In the genomic region with DNA sequence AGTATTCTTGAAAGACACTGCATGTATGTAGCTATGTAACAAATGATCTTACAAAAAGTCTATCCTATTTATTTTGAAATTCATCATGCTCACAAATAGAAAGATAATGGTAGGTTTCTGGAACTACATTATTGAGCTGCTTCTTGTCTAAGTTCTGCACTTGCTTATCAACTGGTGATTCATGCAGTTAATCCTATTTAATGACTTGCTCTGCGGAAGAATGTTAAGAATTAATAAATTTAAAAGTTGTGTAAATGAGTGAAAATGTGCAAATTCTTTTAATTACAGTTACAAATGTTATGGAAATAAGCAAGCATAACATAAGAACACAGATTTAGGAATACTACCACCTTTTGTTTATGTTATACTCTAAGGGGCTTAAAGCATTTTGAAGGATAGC, we compare ENCODE assay signal across 21 cellular contexts.
A peak's percentile ranks its signal among the peaks of the same experiment; 100 is the strongest.
DNase-seq lines count a peak whose midpoint lies in the region; FAIRE-seq and TF ChIP-seq lines count a peak whose summit lies in the region.
"Had no signal": no experiment of that assay in that cellular context is flagged by ENCODE, and none has a peak within 500 bp of the region (broad histone marks: within the 10 kb centered on the region; RNA-seq: fewer than 3 reads in every experiment).

No MANE protein-coding gene starts in this region.

- no peaks in the 10 kb centered on the region for H3K79me2 ChIP-seq in hepatocyte
- no peaks in the 10 kb centered on the region for H3K79me2 ChIP-seq in smooth muscle cell (ENCODE audit: low read depth)

- H3K27me3 ChIP-seq in A673 (replicated peaks; ENCODE audit: insufficient read depth, low read depth, low read length, poor library complexity) (peaks cover 4% of the 10 kb centered on the region), hepatocyte (no peaks in the 10 kb centered on the region), smooth muscle cell (ENCODE audit: low read depth) (no peaks in the 10 kb centered on the region)
- H3K27me3 ChIP-seq: BE2C had no signal

- H2AFZ ChIP-seq in hepatocyte (no peak overlapping the region), smooth muscle cell (ENCODE audit: low read depth) (no peak overlapping the region)
- H2AFZ ChIP-seq: GM23338 had no signal

- H3K4me2 ChIP-seq in hepatocyte (peak overlapping the region; percentile 15), smooth muscle cell (peak overlapping the region; percentile 65)
- H3K4me2 ChIP-seq: GM23338 had no signal

- WGBS in hepatocyte (ENCODE audit: low lambda C conversion rate, missing lambda C conversion rate), result 19% methylated on average over 1 of the region's 1 CpG
- WGBS in smooth muscle cell (ENCODE audit: low lambda C conversion rate), result 7% methylated on average over 1 of the region's 1 CpG

- H4K20me1 ChIP-seq in hepatocyte (ENCODE audit: insufficient read depth, poor library complexity, severe bottlenecking) (no peaks in the 10 kb centered on the region), smooth muscle cell (ENCODE audit: low read depth) (no peaks in the 10 kb centered on the region)

- H3K9me3 ChIP-seq in A673 (ENCODE audit: low read depth, low read length, poor library complexity, severe bottlenecking) (no peaks in the 10 kb centered on the region), hepatocyte (ENCODE audit: low read depth) (no peaks in the 10 kb centered on the region), smooth muscle cell (replicated peaks; ENCODE audit: low read depth) (no peaks in the 10 kb centered on the region), kidney (ENCODE audit: control insufficient read depth in 1 of 2, low read length in 2 of 2) (no peaks in the 10 kb centered on the region)
- H3K9me3 ChIP-seq: BE2C had no signal

- H3K36me3 ChIP-seq in A673 (ENCODE audit: insufficient read depth, low read length, poor library complexity, severe bottlenecking) (no peaks in the 10 kb centered on the region), hepatocyte (replicated peaks; ENCODE audit: insufficient read depth, low read depth) (no peaks in the 10 kb centered on the region), smooth muscle cell (ENCODE audit: low read depth) (no peaks in the 10 kb centered on the region), kidney (ENCODE audit: control insufficient read depth in 1 of 2, insufficient read depth in 2 of 2, low read length in 2 of 2) (no peaks in the 10 kb centered on the region)
- H3K36me3 ChIP-seq: BE2C had no signal

- no peak for FAIRE-seq in kidney (lab: Jason Lieb, UNC)
- FAIRE-seq: GM12892, GM18507, H54 had no signal

- H3K9me2 ChIP-seq in hepatocyte (replicated peaks; ENCODE audit: insufficient read depth), result no peaks in the 10 kb centered on the region

- intact Hi-C loops in A673 (cut with micrococcal nuclease; ENCODE audit: unreplicated experiment) (no loop called here), kidney (cut with DNase I) (no loop called here)

- H3F3A ChIP-seq in smooth muscle cell (ENCODE audit: low read depth), result no peaks in the 10 kb centered on the region

- POLR2A ChIA-PET in A673 (lab: Charles Lee; ENCODE audit: low non-redundant PET), result no interaction called here

- no peak overlapping the region for H3K27ac ChIP-seq in A673 (ENCODE audit: low read depth, low read length, poor library complexity, severe bottlenecking)
- H3K27ac ChIP-seq in hepatocyte, result peak overlapping the region; percentile 1
- no peak overlapping the region for H3K27ac ChIP-seq in smooth muscle cell (ENCODE audit: low read depth)
- H3K27ac ChIP-seq in kidney (ENCODE audit: low read depth in 2 of 2, low read length in 2 of 2), result no peak overlapping the region
- H3K27ac ChIP-seq: HL-60 had no signal

- no peak overlapping the region for H3K9ac ChIP-seq in smooth muscle cell (ENCODE audit: low read depth)
- no peak overlapping the region for H3K9ac ChIP-seq in kidney (ENCODE audit: low read length in 2 of 2)

- peak; percentile 40 for DNase-seq in A673 (ENCODE audit: low spot score)
- DNase-seq in NCI-H82 treated with DMSO at 0.1 percent for 48 hours (lab: John Stamatoyannopoulos, UW; ENCODE audit: unreplicated experiment), result peak; percentile 29
- no peak for DNase-seq in hepatocyte (ENCODE audit: low spot score)
- DNase-seq in smooth muscle cell (lab: John Stamatoyannopoulos, UW; ENCODE audit: unreplicated experiment), result no peak
- DNase-seq in kidney, result no peak
- DNase-seq in AG20443 (ENCODE audit: low spot score), result no peak
- no peak for DNase-seq in DMS153 treated with DMSO at 0.1 percent for 48 hours (lab: John Stamatoyannopoulos, UW; ENCODE audit: unreplicated experiment)
- DNase-seq: 8988T; BE2C; C1 segment of cervical spinal cord; CD4-positive, CD25-positive, alpha-beta regulatory T cell; CD8-positive, alpha-beta memory T cell; COR-L47; DMS79; GDM1; HCEC 1CT had no signal

- CTCF ChIA-PET in A673 (lab: Charles Lee), result no interaction called here

- peaks cover 18% of the 10 kb centered on the region for H3K4me1 ChIP-seq in A673 (ENCODE audit: insufficient read depth, low read length, poor library complexity, severe bottlenecking)
- H3K4me1 ChIP-seq in hepatocyte (ENCODE audit: insufficient read depth), result peaks cover 10% of the 10 kb centered on the region
- no peaks in the 10 kb centered on the region for H3K4me1 ChIP-seq in smooth muscle cell (ENCODE audit: low read depth)
- H3K4me1 ChIP-seq in kidney (ENCODE audit: control insufficient read depth in 1 of 2, insufficient read depth in 1 of 2, low read depth in 1 of 2, low read length in 2 of 2), result peaks cover 0 to 3% of the 10 kb centered on the region in 2 donors
- H3K4me1 ChIP-seq: BE2C had no signal

- no peak overlapping the region for H3K4me3 ChIP-seq in A673 (ENCODE audit: low read depth, low read length, poor library complexity, severe bottlenecking)
- no peak overlapping the region for H3K4me3 ChIP-seq in hepatocyte
- no peak overlapping the region for H3K4me3 ChIP-seq in smooth muscle cell
- H3K4me3 ChIP-seq in kidney (ENCODE audit: low read length in 2 of 2), result no peak overlapping the region
- H3K4me3 ChIP-seq: GM23338 had no signal

- TF ChIP-seq CTCF in A673 (conservative IDR thresholded peaks at IDR 0.05; ENCODE audit: low read depth, low read length), result no peak
- no peak for TF ChIP-seq CTCF in hepatocyte (IDR thresholded peaks at IDR 0.05; ENCODE audit: poor library complexity)
- no peak for TF ChIP-seq CTCF in smooth muscle cell (IDR thresholded peaks at IDR 0.05; ENCODE audit: borderline replicate concordance, insufficient read depth, poor library complexity, severe bottlenecking)
- TF ChIP-seq CTCF in kidney (IDR thresholded peaks at IDR 0.05; ENCODE audit: borderline replicate concordance, extremely low read depth, insufficient read depth), result no peak

- no TSS peak for BruUV-seq in A673 (replicated peaks; lab: Mats Ljungman, UMichigan)

Comparison
In these comparisons a context has a peak if more than half of its experiments do, and no peak if none do; other contexts are left out.
1. DNase-seq: peak in A673 (single experiment) and NCI-H82 treated with DMSO at 0.1 percent for 48 hours (single experiment); none in hepatocyte (single experiment), smooth muscle cell (single experiment), kidney (single experiment), AG20443 (single experiment) and DMS153 treated with DMSO at 0.1 percent for 48 hours (single experiment).